In the genomic region with DNA sequence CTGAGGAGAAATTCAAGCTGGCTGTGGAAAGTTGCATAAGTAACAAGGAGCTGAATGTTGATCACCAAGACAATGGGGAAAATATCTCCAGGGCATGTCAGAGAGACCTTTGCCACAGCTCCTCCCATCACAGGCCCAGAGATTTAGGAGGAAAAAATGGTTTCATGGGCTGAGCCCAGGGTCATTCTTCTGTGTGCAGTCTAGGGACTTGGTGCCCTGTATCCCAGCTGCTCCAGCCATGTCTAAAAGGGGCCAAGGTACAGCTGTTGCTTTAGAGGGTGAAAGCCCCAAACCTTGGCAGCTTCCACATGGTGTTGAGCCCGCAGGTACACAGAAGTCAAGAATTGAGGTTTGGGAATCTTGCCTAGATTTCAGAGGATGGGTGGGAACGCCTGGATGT, we compare ENCODE assay signal across 25 cellular contexts.
"Had no signal": no experiment of that assay in that cellular context is flagged by ENCODE, and none has a peak within 500 bp of the region (broad histone marks: within the 10 kb centered on the region; RNA-seq: fewer than 3 reads in every experiment).

No MANE protein-coding gene starts in this region.

- H3K27me3 Mint-ChIP-seq: dendritic cell treated with granulocyte-macrophage colony-stimulating factor and Interleukin-4, amounts not matched to agents 40 ng/mL and 50 ng/mL, for 4 days had no signal

- H3K27ac Mint-ChIP-seq: dendritic cell treated with granulocyte-macrophage colony-stimulating factor and Interleukin-4, amounts not matched to agents 40 ng/mL and 50 ng/mL, for 4 days; effector memory CD8-positive, alpha-beta T cell; endodermal cell had no signal

- H3K27me3 ChIP-seq: colonic mucosa, dorsolateral prefrontal cortex, esophagus muscularis mucosa, esophagus squamous epithelium, foreskin keratinocyte, gastrocnemius medialis, heart right ventricle had no signal

- H3K4me3 Mint-ChIP-seq: dendritic cell treated with granulocyte-macrophage colony-stimulating factor and Interleukin-4, amounts not matched to agents 40 ng/mL and 50 ng/mL, for 4 days; effector memory CD8-positive, alpha-beta T cell; endodermal cell had no signal

- H3K4me1 ChIP-seq: colonic mucosa, esophagus muscularis mucosa, esophagus squamous epithelium, foreskin keratinocyte, gastroesophageal sphincter had no signal

- H3K27ac ChIP-seq: colonic mucosa, coronary artery, dorsolateral prefrontal cortex, epithelial cell of prostate, esophagus muscularis mucosa, esophagus squamous epithelium, foreskin keratinocyte, gastrocnemius medialis, gastroesophageal sphincter, heart left ventricle, heart right ventricle had no signal

- DNase-seq: colonic mucosa; cortex of kidney; dermis blood vessel endothelial cell; dorsolateral prefrontal cortex; effector CD4-positive, alpha-beta T cell; effector CD8-positive, alpha-beta T cell; effector memory CD4-positive, alpha-beta T cell; effector memory CD8-positive, alpha-beta T cell; endodermal cell; erythroblast; esophagus squamous epithelium; foreskin fibroblast; foreskin keratinocyte; foreskin melanocyte; gastrocnemius medialis; glutamatergic neuron; head of caudate nucleus; heart left ventricle; heart right ventricle had no signal

- ATAC-seq: effector memory CD8-positive, alpha-beta T cell; esophagus mucosa; foreskin keratinocyte; gastrocnemius medialis; gastroesophageal sphincter; heart left ventricle; heart right ventricle had no signal

- H3K9me3 ChIP-seq: colonic mucosa, esophagus muscularis mucosa, esophagus squamous epithelium, gastrocnemius medialis had no signal

- H3K36me3 ChIP-seq: colonic mucosa, esophagus muscularis mucosa, esophagus squamous epithelium, gastrocnemius medialis, gastroesophageal sphincter, heart left ventricle, heart right ventricle had no signal

- H3K4me3 ChIP-seq: colonic mucosa, coronary artery, dorsolateral prefrontal cortex, esophagus muscularis mucosa, esophagus squamous epithelium, gastrocnemius medialis, gastroesophageal sphincter, heart left ventricle, heart right ventricle had no signal
